Comparison of ENCODE assay signal across 16 cellular contexts in the genomic region with DNA sequence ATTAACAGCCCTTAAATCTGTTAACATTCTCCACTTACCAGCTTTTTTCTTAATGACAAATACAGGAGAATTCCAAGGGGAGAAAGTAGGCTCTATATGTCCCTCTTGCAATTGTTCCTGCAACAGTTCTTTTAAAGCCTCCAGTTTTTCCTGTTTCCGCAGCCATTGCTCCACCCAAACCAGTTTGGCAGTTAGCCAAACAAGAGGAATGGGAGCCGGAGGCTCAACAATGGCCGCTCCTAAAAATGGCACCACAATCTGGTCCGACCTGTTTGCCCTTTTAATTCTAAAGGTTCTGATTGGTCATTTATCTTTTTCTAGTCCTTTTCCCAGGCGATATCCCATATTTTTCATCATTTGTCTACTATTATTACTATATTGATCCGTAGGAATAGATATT. TPM values are rescaled to one million over a fixed set of nuclear protein-coding genes. Genes with fewer than 3 reads are reported as not detected.
DNase-seq lines count a peak whose midpoint lies in the region; TF ChIP-seq lines count a peak whose summit lies in the region.
"Had no signal": no experiment of that assay in that cellular context is flagged by ENCODE, and none has a peak within 500 bp of the region (broad histone marks: within the 10 kb centered on the region; RNA-seq: fewer than 3 reads in every experiment).

No MANE protein-coding gene starts in this region.

- peak overlapping the region; percentile 81 for H3K27ac Mint-ChIP-seq in endothelial cell (ENCODE audit: unreplicated experiment)
- peak overlapping the region; percentile 87 for H3K27ac Mint-ChIP-seq in type B pancreatic cell
- H3K27ac Mint-ChIP-seq: activated naive CD4-positive, alpha-beta T cell treated with anti-CD3 and anti-CD28 coated beads, Interleukin-2, amount 50 U/mL, for 72 hours; CD4-positive, alpha-beta T cell; naive thymus-derived CD8-positive, alpha-beta T cell had no signal

- H3K27ac ChIP-seq in tibial nerve: no peak overlapping the region
- H3K27ac ChIP-seq: brain microvascular endothelial cell, psoas muscle had no signal

- no peak overlapping the region for H3K4me3 ChIP-seq in tibial nerve
- H3K4me3 ChIP-seq: psoas muscle had no signal

- H3K9me3 ChIP-seq in tibial nerve: no peaks in the 10 kb centered on the region
- H3K9me3 ChIP-seq: psoas muscle had no signal

- DNase-seq in NCI-H2227 (lab: John Stamatoyannopoulos, UW; ENCODE audit: unreplicated experiment) (peak; percentile 9), NCI-H2227 treated with DMSO at 0.1 percent for 48 hours (lab: John Stamatoyannopoulos, UW) (no peak), NCI-H510A (lab: John Stamatoyannopoulos, UW) (peak; percentile 37), endothelial cell (ENCODE audit: low spot score) (peak; percentile 25), type B pancreatic cell (ENCODE audit: extremely low spot score, unreplicated experiment) (no peak), tibial nerve (ENCODE audit: low spot score in 2 of 2) (no peak), superior temporal gyrus (ENCODE audit: extremely low spot score) (no peak), COR-L47 (lab: John Stamatoyannopoulos, UW) (no peak)
- DNase-seq: activated CD4-positive, CD25-positive, alpha-beta regulatory T cell treated with anti-CD3 and anti-CD28 coated beads, Interleukin-2, amount 50 U/mL, for 72 hours; brain microvascular endothelial cell; CD4-positive, alpha-beta T cell; hippocampal formation; naive thymus-derived CD8-positive, alpha-beta T cell; psoas muscle had no signal

- no peaks in the 10 kb centered on the region for H3K36me3 ChIP-seq in tibial nerve
- H3K36me3 ChIP-seq: brain microvascular endothelial cell had no signal

- H3K9me3 Mint-ChIP-seq in endothelial cell (ENCODE audit: unreplicated experiment) (no peaks in the 10 kb centered on the region), type B pancreatic cell (no peaks in the 10 kb centered on the region)
- H3K9me3 Mint-ChIP-seq: activated naive CD4-positive, alpha-beta T cell treated with anti-CD3 and anti-CD28 coated beads, Interleukin-2, amount 50 U/mL, for 72 hours; CD4-positive, alpha-beta T cell; naive thymus-derived CD8-positive, alpha-beta T cell had no signal

- H3K36me3 Mint-ChIP-seq in endothelial cell (ENCODE audit: low read depth, unreplicated experiment) (no peaks in the 10 kb centered on the region), type B pancreatic cell (no peaks in the 10 kb centered on the region)
- H3K36me3 Mint-ChIP-seq: activated naive CD4-positive, alpha-beta T cell treated with anti-CD3 and anti-CD28 coated beads, Interleukin-2, amount 50 U/mL, for 72 hours; naive thymus-derived CD8-positive, alpha-beta T cell had no signal

- H3K4me1 ChIP-seq in tibial nerve: peaks cover 0 to 9% (median 0%) of the 10 kb centered on the region in 4 donors
- H3K4me1 ChIP-seq: psoas muscle had no signal

- peaks cover 55% of the 10 kb centered on the region for H3K4me1 Mint-ChIP-seq in endothelial cell (ENCODE audit: unreplicated experiment)
- peaks cover 50% of the 10 kb centered on the region for H3K4me1 Mint-ChIP-seq in type B pancreatic cell (ENCODE audit: unreplicated experiment)
- H3K4me1 Mint-ChIP-seq: naive thymus-derived CD8-positive, alpha-beta T cell had no signal

- H3K27me3 ChIP-seq in tibial nerve: no peaks in the 10 kb centered on the region
- H3K27me3 ChIP-seq: brain microvascular endothelial cell had no signal

- TF ChIP-seq EP300 in tibial nerve (IDR thresholded peaks at IDR 0.05): no peak

- H3K4me3 Mint-ChIP-seq in endothelial cell (ENCODE audit: unreplicated experiment) (no peak overlapping the region), type B pancreatic cell (peak overlapping the region; percentile 45)
- H3K4me3 Mint-ChIP-seq: CD4-positive, alpha-beta T cell; naive thymus-derived CD8-positive, alpha-beta T cell had no signal

- TF ChIP-seq POLR2A in tibial nerve (IDR thresholded peaks at IDR 0.05): no peak

- TF ChIP-seq CTCF in endothelial cell (IDR thresholded peaks at IDR 0.05; ENCODE audit: unreplicated experiment): no peak
- TF ChIP-seq CTCF in type B pancreatic cell (conservative IDR thresholded peaks at IDR 0.05): no peak
- TF ChIP-seq CTCF in tibial nerve (IDR thresholded peaks at IDR 0.05): no peak

- H3K27me3 Mint-ChIP-seq in endothelial cell (ENCODE audit: unreplicated experiment) (no peaks in the 10 kb centered on the region), type B pancreatic cell (no peaks in the 10 kb centered on the region)
- H3K27me3 Mint-ChIP-seq: CD4-positive, alpha-beta T cell had no signal

- 47 to 50% methylated on average over 6 of the region's 6 CpGs for WGBS in tibial nerve, 2 donors

RNA-seq across cellular contexts. Expression of a gene that starts 14.0 kb away (rescaled TPM):
- total RNA-seq in endothelial cell (ENCODE audit: unreplicated experiment) (50.1 TPM), type B pancreatic cell (ENCODE audit: low replicate concordance) (2.9 and 6.2 TPM in 2 replicates), tibial nerve (1 to 10 TPM; 1.3 to 3.1 (median 2.1) TPM)
- total RNA-seq: naive thymus-derived CD8-positive, alpha-beta T cell; NCI-H460 had no signal

Comparison
In these comparisons a context has a peak if more than half of its experiments do, and no peak if none do; other contexts are left out.
1. DNase-seq: peak in NCI-H2227 (single experiment), NCI-H510A (single experiment) and endothelial cell (single experiment); none in NCI-H2227 treated with DMSO at 0.1 percent for 48 hours (single experiment), type B pancreatic cell (single experiment), tibial nerve (0 of 2), superior temporal gyrus (single experiment) and COR-L47 (single experiment).